In genomic region chr13:42110410-42111155, GRCh38 we compare ENCODE assay signal across 8 cellular contexts.
DNase-seq lines count a peak whose midpoint lies in the region; ATAC-seq and TF ChIP-seq lines count a peak whose summit lies in the region.

No MANE protein-coding gene starts in this region.

- H2AFZ ChIP-seq in Loucy (ENCODE audit: low read length), result no peak overlapping the region

- peak; percentile 93 to 97 for TF ChIP-seq RAD21 in liver (IDR thresholded peaks at IDR 0.05)

- no peaks in the 10 kb centered on the region for H3K9me2 ChIP-seq in Loucy (replicated peaks; ENCODE audit: low read depth, low read length)

- H4K20me1 ChIP-seq in Loucy (ENCODE audit: insufficient read depth, low read length, poor library complexity, severe bottlenecking), result no peaks in the 10 kb centered on the region

- H3K36me3 ChIP-seq in cardiac muscle cell (no peaks in the 10 kb centered on the region), Loucy (ENCODE audit: insufficient read depth, low read length) (no peaks in the 10 kb centered on the region), liver (ENCODE audit: control insufficient read depth in 4 of 4, insufficient read depth in 3 of 4, low read depth in 1 of 4, low read length in 3 of 4) (no peaks in the 10 kb centered on the region)

- DNase-seq in cardiac muscle cell (ENCODE audit: low read depth in 1 of 2, low spot score in 1 of 2) (peak; percentile 61 to 88), cardiac septum (ENCODE audit: low spot score) (no peak), RPMI8226 (peak; percentile 65), cerebellar cortex (ENCODE audit: low spot score) (peak; percentile 89), superior temporal gyrus (ENCODE audit: extremely low spot score) (peak; percentile 95)

- peaks cover 22% of the 10 kb centered on the region for H3K4me1 ChIP-seq in cardiac muscle cell (ENCODE audit: low read depth)
- H3K4me1 ChIP-seq in Loucy (ENCODE audit: insufficient read depth, low read length, poor library complexity, severe bottlenecking), result peaks cover 28% of the 10 kb centered on the region
- no peaks in the 10 kb centered on the region for H3K4me1 ChIP-seq in liver (ENCODE audit: control insufficient read depth in 4 of 4, insufficient read depth in 4 of 4, low read length in 3 of 4)

- no peak for ATAC-seq in HG03439 (IDR thresholded peaks at IDR 0.05; ENCODE audit: unreplicated experiment)

- H3K27me3 ChIP-seq in cardiac muscle cell (no peaks in the 10 kb centered on the region), Loucy (ENCODE audit: insufficient read depth, low read length, poor library complexity, severe bottlenecking) (no peaks in the 10 kb centered on the region), liver (ENCODE audit: control insufficient read depth in 4 of 4, insufficient read depth in 4 of 4, low read length in 3 of 4) (no peaks in the 10 kb centered on the region)

- WGBS in liver, result 16% methylated on average over 7 of the region's 7 CpGs

- no peaks in the 10 kb centered on the region for H3F3A ChIP-seq in Loucy (ENCODE audit: low read depth)

- H3K4me3 ChIP-seq in cardiac muscle cell (no peak overlapping the region), Loucy (ENCODE audit: low read length, poor library complexity, severe bottlenecking) (no peak overlapping the region), liver (ENCODE audit: low read depth in 1 of 3, low read length in 3 of 3) (no peak overlapping the region)

- peak; percentile 58 for TF ChIP-seq CTCF in cardiac muscle cell (IDR thresholded peaks at IDR 0.05; ENCODE audit: low read depth, low read length)
- TF ChIP-seq CTCF in Loucy (conservative IDR thresholded peaks at IDR 0.05; ENCODE audit: low read length), result peak; percentile 81
- TF ChIP-seq CTCF in liver (IDR thresholded peaks at IDR 0.05; ENCODE audit: low read depth, low read length, missing input control), result peak; percentile 78

- 0 out of 2 replicates have a peak, but pooled peaks cover 9% of the 10 kb centered on the region for H3K79me2 ChIP-seq in Loucy (ENCODE audit: insufficient read depth, low read length)

- H3K9me3 ChIP-seq in cardiac muscle cell (ENCODE audit: low read depth) (no peaks in the 10 kb centered on the region), Loucy (ENCODE audit: insufficient read depth, low read depth, low read length) (no peaks in the 10 kb centered on the region), liver (ENCODE audit: control insufficient read depth in 4 of 4, low read length in 3 of 4) (no peaks in the 10 kb centered on the region)

- intact Hi-C loops in cardiac septum (cut with DNase I), result loop anchor here (5.0 kb wide), 2 partner anchors 63 to 443 kb away; partner anchors contain the start of gene DGKH

- H3K27ac ChIP-seq in cardiac muscle cell (no peak overlapping the region), liver (ENCODE audit: low read depth in 1 of 2, low read length in 2 of 2) (no peak overlapping the region)

- H3K9ac ChIP-seq in Loucy (ENCODE audit: low read depth, low read length, poor library complexity, severe bottlenecking) (no peak overlapping the region), liver (ENCODE audit: low read depth in 1 of 2, low read length in 2 of 2) (no peak overlapping the region)

- no peak overlapping the region for H3K4me2 ChIP-seq in Loucy (ENCODE audit: low read depth, low read length, poor library complexity, severe bottlenecking)

TF ChIP-seq in liver, 16 proteins besides CTCF, POLR2A, EP300 and RAD21:
- no peak for TF ChIP-seq FOXA1 (IDR thresholded peaks at IDR 0.05)
